In genomic region chr3:16875876-16876575, GRCh38 we compare ENCODE assay signal across 24 cellular contexts. TPM values are rescaled to one million over a fixed set of nuclear protein-coding genes. Genes with fewer than 3 reads are reported as not detected.
DNase-seq lines count a peak whose midpoint lies in the region; ATAC-seq and TF ChIP-seq lines count a peak whose summit lies in the region.
"Had no signal": no experiment of that assay in that cellular context is flagged by ENCODE, and none has a peak within 500 bp of the region (broad histone marks: within the 10 kb centered on the region; RNA-seq: fewer than 3 reads in every experiment).

No MANE protein-coding gene starts in this region.

- no peak overlapping the region for H4K91ac ChIP-seq in H9 (ENCODE audit: insufficient read length, low read depth, low read length)

- DNase-seq in heart left ventricle (peak in 2 of 5 donors; percentile 27 to 29), left ventricle myocardium inferior (no peak), left ventricle myocardium superior (no peak), upper lobe of right lung (no peak), H9 (no peak), NAMALWA (ENCODE audit: low spot score) (no peak), T1000 (lab: John Stamatoyannopoulos, UW) (no peak)
- DNase-seq: CD8-positive, alpha-beta T cell; DMS153; GM23248; KBM-7; MM.1S; NCI-H1105 treated with DMSO at 0.1 percent for 48 hours; NCI-H1694; NCI-H2081 treated with DMSO at 0.1 percent for 48 hours; NCI-H446; NCI-H526; SHP77; SK-N-SH had no signal

- intact Hi-C loops in heart left ventricle (cut with DNase I) (loop anchor here in 3 of 10 donors (5.0 to 10.0 kb wide), 3 partner anchors 109 to 269 kb away; no protein-coding TSS in a partner anchor), left ventricle myocardium inferior (cut with micrococcal nuclease) (no loop called here), left ventricle myocardium superior (cut with micrococcal nuclease) (no loop called here), upper lobe of right lung (cut with DNase I) (no loop called here)

- H4K20me1 ChIP-seq in OCI-LY3 (ENCODE audit: insufficient read depth, low read length) (no peaks in the 10 kb centered on the region), H9 (ENCODE audit: control insufficient read depth, insufficient read depth, insufficient read length) (no peaks in the 10 kb centered on the region)
- H4K20me1 ChIP-seq: BLaER1 had no signal

- H4K5ac ChIP-seq in H9 (ENCODE audit: insufficient read length, low read depth, low read length): no peak overlapping the region

- no peak overlapping the region for H3T11ph ChIP-seq in H9 (ENCODE audit: low read length)

- peak overlapping the region; percentile 31 for H3K4me2 ChIP-seq in OCI-LY3 (ENCODE audit: low read length)
- H3K4me2 ChIP-seq in H9 (ENCODE audit: insufficient read depth, insufficient read length, low read length): no peak overlapping the region
- H3K4me2 ChIP-seq: BLaER1, SK-N-SH had no signal

- ATAC-seq in heart left ventricle (peak in 3 of 4 donors; percentile 26 to 60 (median 51)), left ventricle myocardium superior (peak; percentile 23), upper lobe of right lung (peak; percentile 85)
- ATAC-seq: CD8-positive, alpha-beta T cell had no signal

- H3K36me3 Mint-ChIP-seq in H9 (ENCODE audit: insufficient read depth in 1 of 3, low read depth in 3 of 3): no peaks in the 10 kb centered on the region; a peak in 1 of 7 replicates
- H3K36me3 Mint-ChIP-seq: CD8-positive, alpha-beta T cell had no signal

- no peaks in the 10 kb centered on the region for H3K79me1 ChIP-seq in H9 (ENCODE audit: insufficient read depth, low read depth, low read length, poor library complexity, severe bottlenecking)

- H3K27me3 ChIP-seq in heart left ventricle: no peaks in the 10 kb centered on the region
- H3K27me3 ChIP-seq in left ventricle myocardium inferior (ENCODE audit: low read depth): no peaks in the 10 kb centered on the region
- H3K27me3 ChIP-seq in OCI-LY3 (ENCODE audit: low read depth, low read length): 0 out of 2 replicates have a peak, but pooled peaks cover 3% of the 10 kb centered on the region
- no peaks in the 10 kb centered on the region for H3K27me3 ChIP-seq in upper lobe of right lung
- H3K27me3 ChIP-seq in H9 (ENCODE audit: insufficient read depth, low read length): no peaks in the 10 kb centered on the region
- H3K27me3 ChIP-seq: BLaER1 had no signal

- no peaks in the 10 kb centered on the region for H3K23me2 ChIP-seq in H9 (ENCODE audit: insufficient read length, low read depth, low read length, poor library complexity, severe bottlenecking)

- H2BK20ac ChIP-seq in H9 (ENCODE audit: low read depth, low read length, poor library complexity, severe bottlenecking): no peak overlapping the region

- H2BK12ac ChIP-seq in H9 (ENCODE audit: insufficient read length, low read depth, low read length): no peak overlapping the region

- no peaks in the 10 kb centered on the region for H3K36me3 ChIP-seq in heart left ventricle
- H3K36me3 ChIP-seq in left ventricle myocardium inferior: no peaks in the 10 kb centered on the region
- H3K36me3 ChIP-seq in OCI-LY3 (replicated peaks; ENCODE audit: low read depth, low read length): no peaks in the 10 kb centered on the region
- no peaks in the 10 kb centered on the region for H3K36me3 ChIP-seq in upper lobe of right lung
- H3K36me3 ChIP-seq: BLaER1, HAP-1 had no signal

- no peak overlapping the region for H2AK5ac ChIP-seq in H9 (ENCODE audit: insufficient read length, low read length)

- no peak overlapping the region for H3K4me3 ChIP-seq in heart left ventricle
- no peak overlapping the region for H3K4me3 ChIP-seq in left ventricle myocardium inferior
- no peak overlapping the region for H3K4me3 ChIP-seq in OCI-LY3 (ENCODE audit: low read length)
- H3K4me3 ChIP-seq in upper lobe of right lung: no peak overlapping the region
- H3K4me3 ChIP-seq: BLaER1, GM23248, HAP-1 had no signal

- no peak for TF ChIP-seq CTCF in heart left ventricle (IDR thresholded peaks at IDR 0.05)
- TF ChIP-seq CTCF in left ventricle myocardium inferior (IDR thresholded peaks at IDR 0.05; ENCODE audit: borderline replicate concordance): no peak
- TF ChIP-seq CTCF in OCI-LY3 (IDR thresholded peaks at IDR 0.05; ENCODE audit: low read depth, low read length): no peak
- TF ChIP-seq CTCF in upper lobe of right lung (IDR thresholded peaks at IDR 0.05): no peak
- TF ChIP-seq CTCF in H9 (conservative IDR thresholded peaks at IDR 0.05): no peak

- H3K9me3 Mint-ChIP-seq in H9: no peaks in the 10 kb centered on the region
- H3K9me3 Mint-ChIP-seq: CD8-positive, alpha-beta T cell had no signal

- H3K4me1 Mint-ChIP-seq in H9: peaks cover 7 to 11% of the 10 kb centered on the region in 2 experiments

- H2BK120ac ChIP-seq in H9 (ENCODE audit: low read depth, low read length, poor library complexity, severe bottlenecking): no peak overlapping the region

- no peak overlapping the region for H2BK15ac ChIP-seq in H9 (ENCODE audit: low read depth, low read length)

- H3K18ac ChIP-seq in H9 (ENCODE audit: insufficient read length, low read depth, low read length): no peak overlapping the region

- H3K56ac ChIP-seq in H9 (ENCODE audit: insufficient read length, low read depth, low read length): no peak overlapping the region

- H3K9ac ChIP-seq in OCI-LY3 (ENCODE audit: low read length): no peak overlapping the region
- no peak overlapping the region for H3K9ac ChIP-seq in H9 (ENCODE audit: extremely low read depth, insufficient read length, low read length)
- H3K9ac ChIP-seq: BLaER1, GM23248, SK-N-SH had no signal

- TF ChIP-seq POLR2A in heart left ventricle (IDR thresholded peaks at IDR 0.05): no peak

- no peak overlapping the region for H3K14ac ChIP-seq in H9 (ENCODE audit: insufficient read depth, low read length)

- H3K27me3 Mint-ChIP-seq in H9 (ENCODE audit: low read depth): peaks cover 13% of the 10 kb centered on the region

- peak overlapping the region in 1 of 12 donors; percentile 24 for H3K27ac ChIP-seq in heart left ventricle
- H3K27ac ChIP-seq in left ventricle myocardium inferior (replicated peaks): no peak overlapping the region
- H3K27ac ChIP-seq in OCI-LY3 (ENCODE audit: low read length): no peak overlapping the region
- no peak overlapping the region for H3K27ac ChIP-seq in upper lobe of right lung
- no peak overlapping the region for H3K27ac ChIP-seq in H9 (ENCODE audit: insufficient read length, low read depth, low read length)
- H3K27ac ChIP-seq: BLaER1, GM23248, HL-60 had no signal

- H2BK5ac ChIP-seq in H9 (ENCODE audit: insufficient read length, low read length): no peak overlapping the region

- no peak overlapping the region for H3K23ac ChIP-seq in H9 (ENCODE audit: insufficient read length, low read depth, low read length)

- WGBS in heart left ventricle, 4 donors: 83 to 92% (median 89%) methylated on average over 3 of the region's 3 CpGs
- WGBS in H9 (ENCODE audit: extremely low coverage, insufficient read length, low lambda C conversion rate): no CpG with 5 or more reads among the region's 3 CpGs

- no peak overlapping the region for H3K4me3 Mint-ChIP-seq in H9
- H3K4me3 Mint-ChIP-seq: CD8-positive, alpha-beta T cell had no signal

- no peaks in the 10 kb centered on the region for H3K9me3 ChIP-seq in heart left ventricle
- no peaks in the 10 kb centered on the region for H3K9me3 ChIP-seq in left ventricle myocardium inferior (replicated peaks)
- H3K9me3 ChIP-seq in OCI-LY3 (ENCODE audit: insufficient read depth, low read length): no peaks in the 10 kb centered on the region
- no peaks in the 10 kb centered on the region for H3K9me3 ChIP-seq in upper lobe of right lung
- H3K9me3 ChIP-seq in H9 (ENCODE audit: control insufficient read depth, low read depth, low read length): no peaks in the 10 kb centered on the region
- H3K9me3 ChIP-seq: BLaER1, HAP-1, SK-N-SH had no signal

- H3K79me2 ChIP-seq in OCI-LY3 (ENCODE audit: low read length) (no peaks in the 10 kb centered on the region), H9 (ENCODE audit: insufficient read depth, low read length) (no peaks in the 10 kb centered on the region)

- H3K4ac ChIP-seq in H9 (ENCODE audit: low read depth, low read length): no peak overlapping the region

- no peak overlapping the region for H3K27ac Mint-ChIP-seq in H9
- H3K27ac Mint-ChIP-seq: CD8-positive, alpha-beta T cell had no signal

- H3K4me1 ChIP-seq in heart left ventricle: peaks cover 0 to 20% (median 0%) of the 10 kb centered on the region in 12 donors
- peaks cover 10% of the 10 kb centered on the region for H3K4me1 ChIP-seq in left ventricle myocardium inferior
- peaks cover 11% of the 10 kb centered on the region for H3K4me1 ChIP-seq in OCI-LY3 (ENCODE audit: low read length)
- no peaks in the 10 kb centered on the region for H3K4me1 ChIP-seq in upper lobe of right lung
- H3K4me1 ChIP-seq in H9 (ENCODE audit: insufficient read depth, low read length): no peaks in the 10 kb centered on the region; the same call in 1 of the 2 replicates
- H3K4me1 ChIP-seq: BLaER1, HAP-1 had no signal

- H2AFZ ChIP-seq in OCI-LY3 (ENCODE audit: low read depth, low read length) (no peak overlapping the region), H9 (ENCODE audit: low read length) (no peak overlapping the region)
- H2AFZ ChIP-seq: GM23248 had no signal

- no peak overlapping the region for H4K8ac ChIP-seq in H9 (replicated peaks; ENCODE audit: insufficient read length, low read depth, low read length)

RNA-seq across cellular contexts. Expression of gene PLCL2, which starts 8.7 kb away (rescaled TPM):
- total RNA-seq in heart left ventricle: 10 to 100 TPM; 47.1 to 80.9 (median 54.7) TPM
- polyA plus RNA-seq in heart left ventricle: 10 to 100 TPM; 10.4 to 21.1 TPM
- total RNA-seq in left ventricle myocardium inferior: 48.1 TPM
- 76.9 TPM for total RNA-seq in left ventricle myocardium superior
- total RNA-seq in upper lobe of right lung: 9.1 TPM
- total RNA-seq in H9 (2021): 30.5 and 32.1 TPM in 2 replicates
- total RNA-seq: G401 had no signal

Comparison
In these comparisons a context has a peak if more than half of its experiments do, and no peak if none do; other contexts are left out.
1. ATAC-seq: peak in every context shown above with its lines; median percentile 85 in upper lobe of right lung; 51 in heart left ventricle; 23 in left ventricle myocardium superior.